Comparison of ENCODE assay signal across 20 cellular contexts in the genomic region with DNA sequence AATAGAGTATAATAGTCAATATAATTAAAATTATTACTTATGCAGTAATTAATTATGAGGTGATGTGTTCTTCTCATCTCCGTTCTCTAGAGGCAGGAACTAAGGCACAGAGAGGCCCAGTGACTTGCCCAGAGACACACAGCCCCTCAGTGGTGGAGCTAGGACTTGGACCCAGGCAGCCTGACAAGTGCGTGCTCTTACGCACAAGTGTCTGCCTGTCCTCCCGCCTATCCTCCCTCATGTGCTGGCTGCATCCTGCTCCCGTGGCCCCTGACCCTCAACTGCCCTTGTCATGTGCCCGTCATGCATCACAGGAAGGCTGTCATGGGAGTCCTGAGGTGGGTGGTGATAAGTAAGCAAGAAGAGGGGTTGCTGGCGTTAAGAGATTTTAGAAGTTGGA. TPM values are rescaled to one million over a fixed set of nuclear protein-coding genes. Genes with fewer than 3 reads are reported as not detected.
A peak's percentile ranks its signal among the peaks of the same experiment; 100 is the strongest.
DNase-seq lines count a peak whose midpoint lies in the region; ATAC-seq lines count a peak whose summit lies in the region.
"Had no signal": no experiment of that assay in that cellular context is flagged by ENCODE, and none has a peak within 500 bp of the region (broad histone marks: within the 10 kb centered on the region; RNA-seq: fewer than 3 reads in every experiment).

No MANE protein-coding gene starts in this region.

- no peaks in the 10 kb centered on the region for H3K27me3 ChIP-seq in CD4-positive, CD25-positive, alpha-beta regulatory T cell (ENCODE audit: control insufficient read depth, insufficient read depth, low read length)
- H3K27me3 ChIP-seq: pancreas had no signal

- H3K9me3 ChIP-seq in CD4-positive, CD25-positive, alpha-beta regulatory T cell (ENCODE audit: control insufficient read depth in 2 of 2, low read length in 2 of 2), result no peaks in the 10 kb centered on the region
- H3K9me3 ChIP-seq: BE2C, left ventricle myocardium inferior, pancreas had no signal

- peaks cover 99% of the 10 kb centered on the region for H3K4me1 ChIP-seq in CD4-positive, CD25-positive, alpha-beta regulatory T cell (ENCODE audit: control insufficient read depth, insufficient read depth, low read length, poor library complexity, severe bottlenecking)
- H3K4me1 ChIP-seq: BE2C, pancreas had no signal

- no peaks in the 10 kb centered on the region for H3K9me3 Mint-ChIP-seq in T-helper 1 cell treated with Interleukin-12 subunit alpha and Interleukin-12 subunit beta and Interleukin-4 antibody, amounts not matched to agents 30 μg/mL and 1 μg/mL, for 36 hours
- no peaks in the 10 kb centered on the region for H3K9me3 Mint-ChIP-seq in CD4-positive, CD25-positive, alpha-beta regulatory T cell
- H3K9me3 Mint-ChIP-seq: effector memory CD8-positive, alpha-beta T cell had no signal

- H3K27me3 Mint-ChIP-seq in T-helper 1 cell treated with Interleukin-12 subunit alpha and Interleukin-12 subunit beta and Interleukin-4 antibody, amounts not matched to agents 30 μg/mL and 1 μg/mL, for 36 hours (ENCODE audit: low read depth), result peaks cover 4% of the 10 kb centered on the region
- H3K27me3 Mint-ChIP-seq in CD4-positive, CD25-positive, alpha-beta regulatory T cell, result peaks cover 5% of the 10 kb centered on the region
- H3K27me3 Mint-ChIP-seq: effector memory CD8-positive, alpha-beta T cell had no signal

- peaks cover 49% of the 10 kb centered on the region for H3K36me3 ChIP-seq in CD4-positive, CD25-positive, alpha-beta regulatory T cell (ENCODE audit: control insufficient read depth, insufficient read depth, low read length)
- H3K36me3 ChIP-seq: BE2C, left ventricle myocardium inferior, pancreas had no signal

- peaks cover 59% of the 10 kb centered on the region for H3K36me3 Mint-ChIP-seq in T-helper 1 cell treated with Interleukin-12 subunit alpha and Interleukin-12 subunit beta and Interleukin-4 antibody, amounts not matched to agents 30 μg/mL and 1 μg/mL, for 36 hours (ENCODE audit: low read depth)
- H3K36me3 Mint-ChIP-seq in CD4-positive, CD25-positive, alpha-beta regulatory T cell, result peaks cover 52% of the 10 kb centered on the region

- H3K4me3 ChIP-seq in CD4-positive, CD25-positive, alpha-beta regulatory T cell (ENCODE audit: low read depth, low read length), result peak overlapping the region; percentile 74
- H3K4me3 ChIP-seq: left ventricle myocardium inferior, pancreas had no signal

- H3K4me3 Mint-ChIP-seq in T-helper 1 cell treated with Interleukin-12 subunit alpha and Interleukin-12 subunit beta and Interleukin-4 antibody, amounts not matched to agents 30 μg/mL and 1 μg/mL, for 36 hours, result peak overlapping the region; percentile 8
- peak overlapping the region; percentile 91 to 97 (median 94) for H3K4me3 Mint-ChIP-seq in CD4-positive, CD25-positive, alpha-beta regulatory T cell
- H3K4me3 Mint-ChIP-seq: effector memory CD8-positive, alpha-beta T cell had no signal

- peak overlapping the region; percentile 23 for H3K27ac Mint-ChIP-seq in T-helper 1 cell treated with Interleukin-12 subunit alpha and Interleukin-12 subunit beta and Interleukin-4 antibody, amounts not matched to agents 30 μg/mL and 1 μg/mL, for 36 hours
- H3K27ac Mint-ChIP-seq in CD4-positive, CD25-positive, alpha-beta regulatory T cell, result peak overlapping the region; percentile 98 to 99 (median 98)

- DNase-seq in T-helper 1 cell (no peak), left lobe of liver (ENCODE audit: low spot score) (peak; percentile 37), occipital lobe (lab: John Stamatoyannopoulos, UW) (no peak), HUDEP-2 (lab: John Stamatoyannopoulos, UW; ENCODE audit: unreplicated experiment in 76 of 76) (no peak)
- DNase-seq in CD4-positive, CD25-positive, alpha-beta regulatory T cell, result peak in 1 of 3 donors; percentile 59
- peak; percentile 61 to 63 for DNase-seq in activated T-cell treated with anti-CD3 and anti-CD28 coated beads, Interleukin-2, amount 50 U/mL, for 48 hours
- DNase-seq: BE2C; effector memory CD8-positive, alpha-beta T cell; KBM-7; left ventricle myocardium inferior; NCI-H2029 treated with DMSO at 0.1 percent for 48 hours; NCI-H524; pancreas; stimulated activated CD4-positive, alpha-beta T cell treated with anti-CD3 and anti-CD28 coated beads, Interleukin-1b, Interleukin-23, amount 100 ng/mL, for 48 hours had no signal

- peaks cover 85% of the 10 kb centered on the region for H3K4me1 Mint-ChIP-seq in T-helper 1 cell treated with Interleukin-12 subunit alpha and Interleukin-12 subunit beta and Interleukin-4 antibody, amounts not matched to agents 30 μg/mL and 1 μg/mL, for 36 hours (ENCODE audit: low read depth)
- peaks cover 26 to 93% (median 80%) of the 10 kb centered on the region in 4 donors for H3K4me1 Mint-ChIP-seq in CD4-positive, CD25-positive, alpha-beta regulatory T cell

- H3K27ac ChIP-seq in CD4-positive, CD25-positive, alpha-beta regulatory T cell (ENCODE audit: insufficient read depth, low read length, poor library complexity, severe bottlenecking), result peak overlapping the region; percentile 94
- H3K27ac ChIP-seq: 22Rv1, HL-60, left ventricle myocardium inferior, pancreas had no signal

- no peak for ATAC-seq in CD4-positive, CD25-positive, alpha-beta regulatory T cell (ENCODE audit: low read depth in 2 of 2)
- ATAC-seq in left lobe of liver, result no peak
- no peak for ATAC-seq in GM21786 (IDR thresholded peaks at IDR 0.05; ENCODE audit: unreplicated experiment)
- ATAC-seq: effector memory CD8-positive, alpha-beta T cell; HCT116; pancreas had no signal

RNA-seq across cellular contexts. Expression of a gene that starts 14.3 kb away (rescaled TPM):
- 220 TPM for total RNA-seq in CD4-positive, CD25-positive, alpha-beta regulatory T cell
- 100 to 1,000 TPM; 159 to 261 (median 179) TPM for polyA plus RNA-seq in CD4-positive, CD25-positive, alpha-beta regulatory T cell
- 1.3 TPM for total RNA-seq in left lobe of liver
- not detected for total RNA-seq in occipital lobe
- total RNA-seq: temporal lobe had no signal

RNA-seq across cellular contexts. Expression of a gene that starts 41.0 kb away (rescaled TPM):
- total RNA-seq in CD4-positive, CD25-positive, alpha-beta regulatory T cell, result 168 TPM
- 10 to 100 TPM; 63.6 to 88.2 (median 65.7) TPM for polyA plus RNA-seq in CD4-positive, CD25-positive, alpha-beta regulatory T cell
- total RNA-seq in left lobe of liver (24.3 TPM), occipital lobe (38.2 TPM)

Comparison
In these comparisons a context has a peak if more than half of its experiments do, and no peak if none do; other contexts are left out.
1. DNase-seq: peak in activated T-cell treated with anti-CD3 and anti-CD28 coated beads, Interleukin-2, amount 50 U/mL, for 48 hours (2 of 2) and left lobe of liver (single experiment); none in T-helper 1 cell (0 of 5), occipital lobe (single experiment) and HUDEP-2 (0 of 76).
2. RNA of a gene that starts 14.3 kb away (total RNA-seq): 220 TPM in CD4-positive, CD25-positive, alpha-beta regulatory T cell (single experiment); 1.3 TPM in left lobe of liver (single experiment) and not detected in occipital lobe (single experiment); every median in the first group is over 10 times any median in the second.